In the genomic region with DNA sequence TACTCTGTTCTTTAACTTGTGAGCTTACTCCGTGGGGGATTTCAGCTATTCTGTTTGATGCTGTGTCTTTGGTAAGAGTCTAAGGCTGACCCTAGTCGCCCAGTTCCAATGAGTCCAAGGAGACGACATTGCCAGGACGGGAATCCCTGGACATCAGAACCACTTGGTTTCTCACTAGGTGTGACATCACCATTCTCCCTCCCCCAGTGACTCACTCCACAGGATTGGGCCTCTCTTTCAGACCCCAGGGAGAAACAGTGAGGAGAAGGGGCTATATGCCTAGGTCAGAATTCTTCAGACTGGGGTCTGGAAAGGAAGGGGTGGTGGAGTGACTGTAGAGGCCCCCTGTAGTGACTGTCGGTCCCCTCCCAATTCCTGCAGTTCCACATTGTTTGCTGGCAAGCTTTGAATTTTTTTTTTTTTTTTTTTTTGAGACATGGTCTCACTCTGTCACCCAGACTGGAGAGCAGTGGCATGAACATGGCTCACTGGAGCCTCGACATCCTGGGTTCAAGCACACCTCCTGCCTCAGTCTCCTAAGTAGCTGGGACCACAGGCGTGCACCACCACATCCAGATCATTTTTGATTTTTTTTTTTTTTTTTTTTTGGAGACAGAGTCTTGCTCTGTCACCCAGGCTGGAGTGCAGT, we compare ENCODE assay signal across 16 cellular contexts.
"Had no signal": no experiment of that assay in that cellular context is flagged by ENCODE, and none has a peak within 500 bp of the region (broad histone marks: within the 10 kb centered on the region; RNA-seq: fewer than 3 reads in every experiment).

No MANE protein-coding gene starts in this region.

- H3K27ac ChIP-seq: esophagus muscularis mucosa, foreskin keratinocyte, pancreas, sigmoid colon, spleen, upper lobe of right lung had no signal

- H3K36me3 ChIP-seq: esophagus muscularis mucosa, pancreas, sigmoid colon, spleen, upper lobe of right lung had no signal

- H3K9me3 ChIP-seq: esophagus muscularis mucosa, pancreas, sigmoid colon, spleen, upper lobe of right lung had no signal

- DNase-seq: activated CD4-positive, alpha-beta T cell treated with anti-CD3 and anti-CD28 coated beads, Interleukin-2, amount 10 ng/mL, durations not matched to agents 24 days and 14 days; activated CD4-positive, CD25-positive, alpha-beta regulatory T cell; activated CD8-positive, alpha-beta memory T cell treated with anti-CD3 and anti-CD28 coated beads for 24 hours; activated naive CD8-positive, alpha-beta T cell treated with anti-CD3 and anti-CD28 coated beads, Interleukin-2, amount 10 ng/mL, durations not matched to agents 7 days and 5 days; anterior cingulate cortex; foreskin keratinocyte; left cardiac atrium; naive B cell; pancreas; sigmoid colon; spleen; stimulated activated naive CD8-positive, alpha-beta T cell treated with anti-CD3 and anti-CD28 coated beads, Interleukin-15, amount 100 ng/mL, for 72 hours; SW 1271; upper lobe of right lung had no signal

- ATAC-seq: foreskin keratinocyte; pancreas; stimulated activated naive CD8-positive, alpha-beta T cell treated with anti-CD3 and anti-CD28 coated beads, Interleukin-15, amount 100 ng/mL, for 72 hours; upper lobe of right lung had no signal

- H3K4me3 ChIP-seq: esophagus muscularis mucosa, lung, pancreas, sigmoid colon, spleen, upper lobe of right lung had no signal

- H3K27me3 ChIP-seq: pancreas, upper lobe of right lung had no signal

- H3K4me1 ChIP-seq: esophagus muscularis mucosa, foreskin keratinocyte, pancreas, sigmoid colon had no signal
